ENCODE assay signal across 8 cellular contexts in genomic region chr9:34048730-34049629, GRCh38. TPM values are rescaled to one million over a fixed set of nuclear protein-coding genes. Genes with fewer than 3 reads are reported as not detected.
DNase-seq lines count a peak whose midpoint lies in the region; ATAC-seq, FAIRE-seq and TF ChIP-seq lines count a peak whose summit lies in the region.

TSS of gene UBAP2 (minus strand) at chr9:34048887. CDS start at chr9:34017148, 31,739 bp downstream.

- H3K27me3 ChIP-seq in adrenal gland: no peaks in the 10 kb centered on the region
- H3K27me3 ChIP-seq in heart right ventricle: no peaks in the 10 kb centered on the region
- H3K27me3 ChIP-seq in upper lobe of right lung: no peaks in the 10 kb centered on the region

- intact Hi-C loops in adrenal gland (cut with DNase I) (no loop called here), heart right ventricle (cut with DNase I) (no loop called here), posterior vena cava (cut with DNase I) (no loop called here), upper lobe of right lung (cut with DNase I) (no loop called here)

- peak; percentile 91 for TF ChIP-seq POLR2A in GM12891 (IDR thresholded peaks at IDR 0.05; ENCODE audit: low read depth, low read length)
- TF ChIP-seq POLR2A in adrenal gland (IDR thresholded peaks at IDR 0.05): peak; percentile 91 to 99

- peaks cover 25 to 36% (median 34%) of the 10 kb centered on the region in 3 donors for H3K4me1 Mint-ChIP-seq in T-cell

- DNase-seq in GM12891 (ENCODE audit: insufficient read length, low spot score): peak; percentile 81
- peak; percentile 92 for DNase-seq in NCI-H1436 treated with DMSO at 0.1 percent for 48 hours (lab: John Stamatoyannopoulos, UW)
- DNase-seq in T-cell: peak; percentile 92 to 99 (median 96)
- DNase-seq in adrenal gland: peak; percentile 96 to 99 (median 99)
- DNase-seq in heart right ventricle: peak; percentile 96 to 98
- peak; percentile 99 for DNase-seq in posterior vena cava (ENCODE audit: low spot score)
- peak; percentile 99 for DNase-seq in upper lobe of right lung

- H3K27ac ChIP-seq in adrenal gland: peak within 1 kb of the TSS; percentile 93 to 98 (median 94)
- peak within 1 kb of the TSS; percentile 82 to 98 (median 94) for H3K27ac ChIP-seq in heart right ventricle
- H3K27ac ChIP-seq in upper lobe of right lung: peak within 1 kb of the TSS; percentile 97

- peak; percentile 90 for ATAC-seq in HG02840 (IDR thresholded peaks at IDR 0.05; ENCODE audit: low FRiP score, unreplicated experiment)
- ATAC-seq in T-cell (replicated peaks in 1 of 4): peak; percentile 85 to 88 (median 87)
- ATAC-seq in heart right ventricle: peak; percentile 94 to 98 (median 96)
- peak; percentile 94 for ATAC-seq in upper lobe of right lung

- no peaks in the 10 kb centered on the region for H3K9me3 Mint-ChIP-seq in T-cell

- H3K27me3 Mint-ChIP-seq in T-cell: peaks cover 0 to 2% of the 10 kb centered on the region in 2 donors

- H3K27ac Mint-ChIP-seq in T-cell: peak within 1 kb of the TSS; percentile 99 to 100

- FAIRE-seq in GM12891 (lab: Jason Lieb, UNC): peak; percentile 95

- H3K4me3 ChIP-seq in adrenal gland (peak within 1 kb of the TSS; percentile 66 to 92 (median 82)), heart right ventricle (peak within 1 kb of the TSS; percentile 89 to 99 (median 92)), upper lobe of right lung (peak within 1 kb of the TSS; percentile 79)

- H3K9me3 ChIP-seq in adrenal gland (replicated peaks in 1 of 3): no peaks in the 10 kb centered on the region
- no peaks in the 10 kb centered on the region for H3K9me3 ChIP-seq in heart right ventricle
- no peaks in the 10 kb centered on the region for H3K9me3 ChIP-seq in upper lobe of right lung

- peak within 1 kb of the TSS; percentile 97 to 99 (median 97) for H3K4me3 Mint-ChIP-seq in T-cell

- H3K36me3 Mint-ChIP-seq in T-cell: peaks cover 3% of the 10 kb centered on the region

- H3K36me3 ChIP-seq in adrenal gland (replicated peaks in 1 of 2) (no peaks in the 10 kb centered on the region), heart right ventricle (peaks cover 0 to 8% (median 0%) of the 10 kb centered on the region in 9 donors), upper lobe of right lung (no peaks in the 10 kb centered on the region)

- 0 to 1% (median 0%) methylated on average over 12 to 70 of the region's 70 CpGs for WGBS in adrenal gland, 4 donors
- 0 to 1% methylated on average over 70 of the region's 70 CpGs for WGBS in heart right ventricle, 2 donors

- H3K4me1 ChIP-seq in adrenal gland (replicated peaks in 1 of 2) (peaks cover 22 to 29% of the 10 kb centered on the region in 2 donors), heart right ventricle (peaks cover 4 to 36% (median 29%) of the 10 kb centered on the region in 9 donors), upper lobe of right lung (peaks cover 23% of the 10 kb centered on the region)

- POLR2A ChIA-PET in T-cell (lab: Charles Lee): interaction anchor here (0.5 to 0.8 kb wide), 6 partner anchors 36 to 1113 kb away, joined by 3 to 8 read pairs (median 3); partner anchors contain the start of gene UNC13B (in 1 of the 2)

- TF ChIP-seq CTCF in adrenal gland (IDR thresholded peaks at IDR 0.05) (peak in 2 of 6 experiments; percentile 2 to 20), heart right ventricle (IDR thresholded peaks at IDR 0.05) (peak in 4 of 9 donors; percentile 6 to 29 (median 15)), upper lobe of right lung (IDR thresholded peaks at IDR 0.05) (no peak)

- CTCF ChIA-PET in T-cell (lab: Charles Lee): interaction anchor here (0.5 to 1.4 kb wide), 5 partner anchors 19 to 147 kb away, joined by 3 to 10 read pairs (median 5); no protein-coding TSS in a partner anchor

TF ChIP-seq in GM12891, 5 proteins besides CTCF, POLR2A, EP300 and RAD21:
- TF ChIP-seq SPI1 (IDR thresholded peaks at IDR 0.05; ENCODE audit: low read depth, low read length) (peak; percentile 33; the same call in 1 of the 2 replicates), POLR2AphosphoS5 (IDR thresholded peaks at IDR 0.05; ENCODE audit: low read depth, low read length) (peak; percentile 93), TAF1 (IDR thresholded peaks at IDR 0.05; ENCODE audit: low read depth, low read length) (peak; percentile 92), POU2F2 (IDR thresholded peaks at IDR 0.05; ENCODE audit: low read depth, low read length) (0 out of 2 replicates have a peak, but pooled peaks have one; percentile 19), PAX5 (IDR thresholded peaks at IDR 0.05; ENCODE audit: insufficient read depth, low read length, severe bottlenecking) (no peak)

RNA-seq across cellular contexts. Expression of gene UBAP2, which starts in this region (rescaled TPM):
- 22.3 TPM for polyA plus RNA-seq in GM12891 (2012; ENCODE audit: low read depth, missing spikeins)
- total RNA-seq in T-cell (10 to 100 TPM; 32.9 to 38.1 (median 36.7) TPM), adrenal gland (10 to 100 TPM; 20.9 to 60.0 (median 40.9) TPM), heart right ventricle (10 to 100 TPM; 23.5 to 36.9 (median 27.9) TPM), posterior vena cava (10 to 100 TPM; 23.3 to 26.4 TPM), upper lobe of right lung (36.2 TPM)
- polyA plus RNA-seq in adrenal gland (10 to 100 TPM; 21.7 to 59.4 (median 29.0) TPM), heart right ventricle (10 to 100 TPM; 11.7 to 20.1 TPM)

Comparison
In these comparisons a context has a peak if more than half of its experiments do, and no peak if none do; other contexts are left out.
1. Peak in every context shown above with its lines: DNase-seq, ATAC-seq, H3K4me3 ChIP-seq and H3K27ac ChIP-seq.